Comparison of ENCODE assay signal across 2 cellular contexts in genomic region chr2:108370080-108370479, GRCh38.
TF ChIP-seq lines count a peak whose summit lies in the region.

No MANE protein-coding gene starts in this region.

TF ChIP-seq in HepG2, 621 proteins besides CTCF, POLR2A, EP300 and RAD21 (continues in another document):
- TF ChIP-seq NCOA2 (CRISPR knock-in tag; IDR thresholded peaks at IDR 0.05) (peak; percentile 20; the same call in 1 of the 2 replicates), ATF3 (CRISPR knock-in tag; IDR thresholded peaks at IDR 0.05) (peak; percentile 36; the same call in 1 of the 2 replicates), SOX6 (IDR thresholded peaks at IDR 0.05) (no peak), SOX6 (CRISPR knock-in tag; IDR thresholded peaks at IDR 0.05) (peak; percentile 16; the same call in 1 of the 2 replicates), HOXD1 (CRISPR knock-in tag; IDR thresholded peaks at IDR 0.05) (no peak), ZNF451 (CRISPR knock-in tag; IDR thresholded peaks at IDR 0.05) (no peak), FOSL2 (CRISPR knock-in tag; IDR thresholded peaks at IDR 0.05) (peak; percentile 88), TBX3 (IDR thresholded peaks at IDR 0.05; ENCODE audit: borderline replicate concordance) (peak; percentile 44; the same call in 1 of the 2 replicates), ZGPAT (CRISPR knock-in tag; IDR thresholded peaks at IDR 0.05) (peak; percentile 59; the same call in 1 of the 2 replicates), SOX13 (IDR thresholded peaks at IDR 0.05) (no peak), SOX13 (CRISPR knock-in tag; conservative IDR thresholded peaks at IDR 0.05 in 1 of 2, IDR thresholded peaks at IDR 0.05 in 1 of 2) (peak in 1 of 2 experiments; percentile 28; a peak in 1 of 4 replicates), KMT2A (CRISPR knock-in tag; IDR thresholded peaks at IDR 0.05) (no peak), JUN (CRISPR knock-in tag; IDR thresholded peaks at IDR 0.05) (0 out of 2 replicates have a peak, but pooled peaks have one; percentile 28), MXD1 (CRISPR knock-in tag; IDR thresholded peaks at IDR 0.05) (no peak), ZNF335 (CRISPR knock-in tag; IDR thresholded peaks at IDR 0.05) (0 out of 2 replicates have a peak, but pooled peaks have one; percentile 23), HIVEP1 (CRISPR knock-in tag; IDR thresholded peaks at IDR 0.05) (no peak), ZBTB20 (CRISPR knock-in tag; IDR thresholded peaks at IDR 0.05; ENCODE audit: borderline replicate concordance, low read depth) (peak; percentile 78; the same call in 1 of the 2 replicates), ZNF256 (CRISPR knock-in tag; conservative IDR thresholded peaks at IDR 0.05) (no peak), ZNF24 (IDR thresholded peaks at IDR 0.05) (peak; percentile 77; the same call in 1 of the 2 replicates), NFE2L1 (CRISPR knock-in tag; IDR thresholded peaks at IDR 0.05; ENCODE audit: borderline replicate concordance) (no peak), MTA1 (CRISPR knock-in tag; IDR thresholded peaks at IDR 0.05; ENCODE audit: borderline replicate concordance) (no peak), JUNB (CRISPR knock-in tag; IDR thresholded peaks at IDR 0.05; ENCODE audit: borderline replicate concordance) (peak; percentile 34; the same call in 1 of the 2 replicates), LCORL (IDR thresholded peaks at IDR 0.05) (no peak), LCORL (CRISPR knock-in tag; IDR thresholded peaks at IDR 0.05) (no peak), NR2F1 (CRISPR knock-in tag; IDR thresholded peaks at IDR 0.05) (0 out of 4 replicates have a peak, but pooled peaks of 1 of the 2 experiments have one; percentile 15), ZNF792 (CRISPR knock-in tag; IDR thresholded peaks at IDR 0.05) (no peak), SOX5 (CRISPR knock-in tag; IDR thresholded peaks at IDR 0.05; ENCODE audit: borderline replicate concordance) (peak; percentile 45; the same call in 1 of the 2 replicates), ZNF678 (CRISPR knock-in tag; IDR thresholded peaks at IDR 0.05) (no peak)
- TF ChIP-seq, protein P1, sequence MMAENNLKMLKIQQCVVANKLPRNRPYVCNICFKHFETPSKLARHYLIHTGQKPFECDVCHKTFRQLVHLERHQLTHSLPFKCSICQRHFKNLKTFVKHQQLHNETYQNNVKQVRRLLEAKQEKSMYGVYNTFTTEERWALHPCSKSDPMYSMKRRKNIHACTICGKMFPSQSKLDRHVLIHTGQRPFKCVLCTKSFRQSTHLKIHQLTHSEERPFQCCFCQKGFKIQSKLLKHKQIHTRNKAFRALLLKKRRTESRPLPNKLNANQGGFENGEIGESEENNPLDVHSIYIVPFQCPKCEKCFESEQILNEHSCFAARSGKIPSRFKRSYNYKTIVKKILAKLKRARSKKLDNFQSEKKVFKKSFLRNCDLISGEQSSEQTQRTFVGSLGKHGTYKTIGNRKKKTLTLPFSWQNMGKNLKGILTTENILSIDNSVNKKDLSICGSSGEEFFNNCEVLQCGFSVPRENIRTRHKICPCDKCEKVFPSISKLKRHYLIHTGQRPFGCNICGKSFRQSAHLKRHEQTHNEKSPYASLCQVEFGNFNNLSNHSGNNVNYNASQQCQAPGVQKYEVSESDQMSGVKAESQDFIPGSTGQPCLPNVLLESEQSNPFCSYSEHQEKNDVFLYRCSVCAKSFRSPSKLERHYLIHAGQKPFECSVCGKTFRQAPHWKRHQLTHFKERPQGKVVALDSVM (CRISPR knock-in tag; IDR thresholded peaks at IDR 0.05) = no peak
- TF ChIP-seq, protein P2, sequence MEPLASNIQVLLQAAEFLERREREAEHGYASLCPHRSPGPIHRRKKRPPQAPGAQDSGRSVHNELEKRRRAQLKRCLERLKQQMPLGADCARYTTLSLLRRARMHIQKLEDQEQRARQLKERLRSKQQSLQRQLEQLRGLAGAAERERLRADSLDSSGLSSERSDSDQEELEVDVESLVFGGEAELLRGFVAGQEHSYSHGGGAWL (CRISPR knock-in tag; IDR thresholded peaks at IDR 0.05) = no peak
- TF ChIP-seq, protein P3, sequence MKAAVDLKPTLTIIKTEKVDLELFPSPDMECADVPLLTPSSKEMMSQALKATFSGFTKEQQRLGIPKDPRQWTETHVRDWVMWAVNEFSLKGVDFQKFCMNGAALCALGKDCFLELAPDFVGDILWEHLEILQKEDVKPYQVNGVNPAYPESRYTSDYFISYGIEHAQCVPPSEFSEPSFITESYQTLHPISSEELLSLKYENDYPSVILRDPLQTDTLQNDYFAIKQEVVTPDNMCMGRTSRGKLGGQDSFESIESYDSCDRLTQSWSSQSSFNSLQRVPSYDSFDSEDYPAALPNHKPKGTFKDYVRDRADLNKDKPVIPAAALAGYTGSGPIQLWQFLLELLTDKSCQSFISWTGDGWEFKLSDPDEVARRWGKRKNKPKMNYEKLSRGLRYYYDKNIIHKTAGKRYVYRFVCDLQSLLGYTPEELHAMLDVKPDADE (CRISPR knock-in tag; IDR thresholded peaks at IDR 0.05) = no peak

TF ChIP-seq in endothelial cell of umbilical vein, 7 proteins besides CTCF, POLR2A, EP300 and RAD21:
- TF ChIP-seq POLR2AphosphoS5 (IDR thresholded peaks at IDR 0.05; ENCODE audit: insufficient read depth, low read depth, low read length) (no peak), JUN (IDR thresholded peaks at IDR 0.05; ENCODE audit: borderline replicate concordance, insufficient read depth, insufficient read length, low read depth) (peak; percentile 44), FOS (IDR thresholded peaks at IDR 0.05; ENCODE audit: borderline replicate concordance, insufficient read depth, low read length) (peak; percentile 27), EZH2 (IDR thresholded peaks at IDR 0.05; ENCODE audit: borderline replicate concordance, low read depth, low read length, severe bottlenecking) (no peak)
